20 cellular contexts compared by ENCODE assay signal in genomic region chr12:120406553-120406952, GRCh38. TPM values are rescaled to one million over a fixed set of nuclear protein-coding genes. Genes with fewer than 3 reads are reported as not detected.
"Had no signal": no experiment of that assay in that cellular context is flagged by ENCODE, and none has a peak within 500 bp of the region (broad histone marks: within the 10 kb centered on the region; RNA-seq: fewer than 3 reads in every experiment).

No MANE protein-coding gene starts in this region.

- H3K9me3 Mint-ChIP-seq: stimulated activated effector memory CD8-positive, alpha-beta T cell treated with anti-CD3 and anti-CD28 coated beads, Interleukin-12 subunit alpha, Interleukin-12 subunit beta, amount 100 ng/mL, for 72 hours had no signal

- H3K27me3 ChIP-seq: dorsolateral prefrontal cortex, heart left ventricle, suprapubic skin, thyroid gland, upper lobe of left lung, uterus had no signal

- H3K4me1 ChIP-seq: heart left ventricle, suprapubic skin, thyroid gland, upper lobe of left lung, uterus had no signal

- H3K4me2 ChIP-seq: smooth muscle cell had no signal

- H3K27ac ChIP-seq: coronary artery, dorsolateral prefrontal cortex, heart left ventricle, neutrophil, suprapubic skin, thyroid gland, upper lobe of left lung, uterus had no signal

- DNase-seq: dorsolateral prefrontal cortex; effector CD8-positive, alpha-beta T cell; heart left ventricle; hippocampal formation; mammary epithelial cell; naive thymus-derived CD8-positive, alpha-beta T cell; right cardiac atrium; stimulated activated CD4-positive, alpha-beta T cell treated with anti-CD3 and anti-CD28 coated beads, Interleukin-4, amount 100 ng/mL, for 1 hour; stimulated activated CD8-positive, alpha-beta memory T cell treated with anti-CD3 and anti-CD28 coated beads, Interleukin-4, amount 100 ng/mL, for 48 hours; stimulated activated naive CD8-positive, alpha-beta T cell treated with anti-CD3 and anti-CD28 coated beads, Interleukin-15, Interleukin-2, amounts not matched to agents 100 U/mL and 50 U/mL, for 24 hours; thyroid gland; upper lobe of left lung; uterus had no signal

- H3K4me3 ChIP-seq: coronary artery, dorsolateral prefrontal cortex, heart left ventricle, smooth muscle cell, suprapubic skin, thyroid gland, upper lobe of left lung, uterus had no signal

- ATAC-seq: heart left ventricle; naive thymus-derived CD8-positive, alpha-beta T cell; right cardiac atrium; stimulated activated effector memory CD8-positive, alpha-beta T cell treated with anti-CD3 and anti-CD28 coated beads, Interleukin-12 subunit alpha, Interleukin-12 subunit beta, amount 100 ng/mL, for 72 hours; stimulated activated naive CD8-positive, alpha-beta T cell treated with anti-CD3 and anti-CD28 coated beads, Interleukin-15, Interleukin-2, amounts not matched to agents 100 U/mL and 50 U/mL, for 24 hours had no signal

- H3K36me3 ChIP-seq: heart left ventricle, neutrophil, suprapubic skin, thyroid gland, upper lobe of left lung, uterus had no signal

- H3K4me1 Mint-ChIP-seq: stimulated activated effector memory CD8-positive, alpha-beta T cell treated with anti-CD3 and anti-CD28 coated beads, Interleukin-12 subunit alpha, Interleukin-12 subunit beta, amount 100 ng/mL, for 72 hours had no signal

- H3K27ac Mint-ChIP-seq: naive thymus-derived CD8-positive, alpha-beta T cell; stimulated activated effector memory CD8-positive, alpha-beta T cell treated with anti-CD3 and anti-CD28 coated beads, Interleukin-12 subunit alpha, Interleukin-12 subunit beta, amount 100 ng/mL, for 72 hours had no signal

- H3K36me3 Mint-ChIP-seq: naive thymus-derived CD8-positive, alpha-beta T cell; stimulated activated effector memory CD8-positive, alpha-beta T cell treated with anti-CD3 and anti-CD28 coated beads, Interleukin-12 subunit alpha, Interleukin-12 subunit beta, amount 100 ng/mL, for 72 hours had no signal

- H3K9me3 ChIP-seq: heart left ventricle, neutrophil, suprapubic skin, thyroid gland, upper lobe of left lung, uterus had no signal

- H3K4me3 Mint-ChIP-seq: naive thymus-derived CD8-positive, alpha-beta T cell; stimulated activated effector memory CD8-positive, alpha-beta T cell treated with anti-CD3 and anti-CD28 coated beads, Interleukin-12 subunit alpha, Interleukin-12 subunit beta, amount 100 ng/mL, for 72 hours had no signal

RNA-seq across cellular contexts. Expression of gene MSI1, which starts 37.6 kb away (rescaled TPM):
- total RNA-seq: glomerular endothelial cell; mononuclear cell; naive thymus-derived CD8-positive, alpha-beta T cell had no signal
- polyA plus RNA-seq: mammary epithelial cell; naive thymus-derived CD8-positive, alpha-beta T cell had no signal
